ENCODE assay signal across 8 cellular contexts in the genomic region with DNA sequence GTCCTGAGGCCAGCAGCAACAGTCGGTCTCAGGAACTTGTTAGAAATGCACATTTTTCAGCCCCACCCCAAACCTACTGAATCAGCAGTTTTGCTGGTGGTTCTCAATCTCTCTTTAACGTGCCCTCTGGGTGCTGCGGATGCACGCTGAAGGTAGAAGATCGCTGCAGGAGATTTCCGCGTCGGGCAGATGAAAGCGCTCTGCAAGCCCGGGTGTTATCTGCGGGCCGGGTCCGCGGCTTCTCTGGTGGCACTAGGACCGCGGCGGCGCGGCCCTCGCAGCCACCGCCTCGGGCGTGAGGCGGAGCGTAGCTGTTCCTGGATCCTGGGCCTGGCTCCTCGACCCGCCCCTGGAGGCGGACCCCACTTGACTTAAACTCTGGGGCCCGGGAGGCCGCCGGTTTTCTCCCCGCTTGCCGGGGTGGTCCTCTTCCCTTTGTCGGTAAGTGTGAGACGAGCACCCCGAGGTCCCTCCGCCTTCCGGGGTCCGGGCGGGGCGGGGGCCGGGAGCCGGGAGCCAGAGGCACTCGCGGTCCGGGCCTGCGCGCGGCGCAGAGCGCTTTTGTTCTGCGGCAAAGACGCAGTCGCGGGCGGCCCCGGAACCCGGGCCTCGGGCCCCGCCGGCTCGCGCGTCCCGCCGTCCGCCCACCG. TPM values are rescaled to one million over a fixed set of nuclear protein-coding genes. Genes with fewer than 3 reads are reported as not detected.
DNase-seq lines count a peak whose midpoint lies in the region; ATAC-seq and TF ChIP-seq lines count a peak whose summit lies in the region.

A gene with protein sequence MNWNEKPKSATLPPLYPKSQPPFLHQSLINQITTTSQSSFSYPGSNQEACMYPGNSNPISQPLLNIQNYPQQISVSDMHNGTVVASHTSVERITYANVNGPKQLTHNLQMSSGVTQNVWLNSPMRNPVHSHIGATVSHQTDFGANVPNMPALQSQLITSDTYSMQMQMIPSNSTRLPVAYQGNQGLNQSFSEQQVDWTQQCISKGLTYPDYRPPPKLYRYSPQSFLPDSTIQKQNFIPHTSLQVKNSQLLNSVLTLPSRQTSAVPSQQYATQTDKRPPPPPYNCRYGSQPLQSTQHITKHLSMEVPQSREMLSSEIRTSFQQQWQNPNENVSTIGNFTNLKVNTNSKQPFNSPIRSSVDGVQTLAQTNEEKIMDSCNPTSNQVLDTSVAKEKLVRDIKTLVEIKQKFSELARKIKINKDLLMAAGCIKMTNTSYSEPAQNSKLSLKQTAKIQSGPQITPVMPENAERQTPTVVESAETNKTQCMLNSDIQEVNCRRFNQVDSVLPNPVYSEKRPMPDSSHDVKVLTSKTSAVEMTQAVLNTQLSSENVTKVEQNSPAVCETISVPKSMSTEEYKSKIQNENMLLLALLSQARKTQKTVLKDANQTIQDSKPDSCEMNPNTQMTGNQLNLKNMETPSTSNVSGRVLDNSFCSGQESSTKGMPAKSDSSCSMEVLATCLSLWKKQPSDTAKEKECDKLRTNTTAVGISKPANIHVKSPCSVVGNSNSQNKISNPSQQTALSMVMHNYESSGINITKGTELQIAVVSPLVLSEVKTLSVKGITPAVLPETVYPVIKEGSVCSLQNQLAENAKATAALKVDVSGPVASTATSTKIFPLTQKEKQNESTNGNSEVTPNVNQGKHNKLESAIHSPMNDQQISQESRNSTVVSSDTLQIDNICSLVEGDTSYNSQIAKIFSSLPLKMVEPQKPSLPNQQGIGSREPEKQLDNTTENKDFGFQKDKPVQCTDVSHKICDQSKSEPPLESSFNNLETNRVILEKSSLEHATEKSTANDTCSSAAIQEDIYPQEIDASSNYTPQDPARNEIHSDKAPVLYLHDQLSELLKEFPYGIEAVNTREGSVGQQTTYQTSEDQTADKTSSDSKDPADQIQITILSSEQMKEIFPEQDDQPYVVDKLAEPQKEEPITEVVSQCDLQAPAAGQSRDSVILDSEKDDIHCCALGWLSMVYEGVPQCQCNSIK (N-terminal part only) (plus strand): TSS at position 365 of the 650 bp plus-strand sequence. CDS start 21,541 bp downstream, outside the sequence.

- ATAC-seq in HG02870 (IDR thresholded peaks at IDR 0.05; ENCODE audit: unreplicated experiment) (peak; percentile 90), left cardiac atrium (peak; percentile 98), upper lobe of left lung (ENCODE audit: low FRiP score in 2 of 2) (peak; percentile 96 to 99)

- intact Hi-C loops in T-helper 1 cell treated with Interleukin-12 subunit alpha and Interleukin-12 subunit beta and Interleukin-4 antibody, amounts not matched to agents 30 ng/mL and 1 ng/mL, for 36 hours (cut with micrococcal nuclease), result loop anchor here (1.0 to 5.0 kb wide), 13 partner anchors 31 to 720 kb away; a partner anchor contains a TSS
- intact Hi-C loops in left cardiac atrium (cut with DNase I) (no loop called here), posterior vena cava (cut with DNase I) (no loop called here)

- no peak for TF ChIP-seq CTCF in GM13977 (IDR thresholded peaks at IDR 0.05; ENCODE audit: extremely low read depth, insufficient read depth, missing control alignments)
- TF ChIP-seq CTCF in upper lobe of left lung (IDR thresholded peaks at IDR 0.05), result peak in 3 of 6 experiments; percentile 5 to 15 (median 9)

- peak within 1 kb of the TSS; percentile 81 to 86 (median 84) for H3K4me3 ChIP-seq in upper lobe of left lung

- H3K9me3 ChIP-seq in upper lobe of left lung, result no peaks in the 10 kb centered on the region

- in situ Hi-C loops in GM13977 (cut with MboI; ENCODE audit: low pct_unique_long_range_greater_than_20kb, low sequenced_read_pairs, unreplicated experiment), result no loop called here

- 0 to 2% methylated on average over 2 to 35 of the region's 68 CpGs for WGBS in upper lobe of left lung, 2 donors

- DNase-seq in GM13977 (ENCODE audit: low spot score) (peak; percentile 90), NCI-H146 (lab: John Stamatoyannopoulos, UW) (peak; percentile 95), amniotic epithelial cell (ENCODE audit: low read depth) (peak; percentile 84), left cardiac atrium (peak; percentile 92), posterior vena cava (ENCODE audit: low spot score) (peak; percentile 96), upper lobe of left lung (peak; percentile 95 to 96)

- H3K27me3 ChIP-seq in upper lobe of left lung, result no peaks in the 10 kb centered on the region

- TF ChIP-seq POLR2A in upper lobe of left lung (IDR thresholded peaks at IDR 0.05), result peak; percentile 56 to 91 (median 77)

- no peak for TF ChIP-seq EP300 in upper lobe of left lung (IDR thresholded peaks at IDR 0.05)

- peak within 1 kb of the TSS; percentile 94 to 97 (median 96) for H3K27ac ChIP-seq in upper lobe of left lung

- H3K4me1 ChIP-seq in upper lobe of left lung, result peaks cover 23 to 53% (median 28%) of the 10 kb centered on the region in 4 donors

- H3K36me3 ChIP-seq in upper lobe of left lung, result peaks cover 0 to 30% (median 2%) of the 10 kb centered on the region in 4 donors

RNA-seq across cellular contexts. Expression of the gene that starts here (rescaled TPM):
- 182 TPM in 2 replicates for total RNA-seq in T-helper 1 cell treated with Interleukin-12 subunit alpha and Interleukin-12 subunit beta and Interleukin-4 antibody, amounts not matched to agents 30 ng/mL and 1 ng/mL, for 36 hours
- total RNA-seq in left cardiac atrium (10 to 100 TPM; 19.8 to 31.2 TPM), posterior vena cava (10 to 100 TPM; 46.4 to 51.0 TPM), upper lobe of left lung (100 to 1,000 TPM in 2 of 6 donors, 10 to 100 TPM in 4; 29.7 to 124 (median 64.8) TPM)

Comparison
In these comparisons a context has a peak if more than half of its experiments do, and no peak if none do; other contexts are left out.
1. Peak in every context shown above with its lines: DNase-seq, ATAC-seq, H3K4me3 ChIP-seq and H3K27ac ChIP-seq.